1 cellular context compared by ENCODE assay signal in the genomic region with DNA sequence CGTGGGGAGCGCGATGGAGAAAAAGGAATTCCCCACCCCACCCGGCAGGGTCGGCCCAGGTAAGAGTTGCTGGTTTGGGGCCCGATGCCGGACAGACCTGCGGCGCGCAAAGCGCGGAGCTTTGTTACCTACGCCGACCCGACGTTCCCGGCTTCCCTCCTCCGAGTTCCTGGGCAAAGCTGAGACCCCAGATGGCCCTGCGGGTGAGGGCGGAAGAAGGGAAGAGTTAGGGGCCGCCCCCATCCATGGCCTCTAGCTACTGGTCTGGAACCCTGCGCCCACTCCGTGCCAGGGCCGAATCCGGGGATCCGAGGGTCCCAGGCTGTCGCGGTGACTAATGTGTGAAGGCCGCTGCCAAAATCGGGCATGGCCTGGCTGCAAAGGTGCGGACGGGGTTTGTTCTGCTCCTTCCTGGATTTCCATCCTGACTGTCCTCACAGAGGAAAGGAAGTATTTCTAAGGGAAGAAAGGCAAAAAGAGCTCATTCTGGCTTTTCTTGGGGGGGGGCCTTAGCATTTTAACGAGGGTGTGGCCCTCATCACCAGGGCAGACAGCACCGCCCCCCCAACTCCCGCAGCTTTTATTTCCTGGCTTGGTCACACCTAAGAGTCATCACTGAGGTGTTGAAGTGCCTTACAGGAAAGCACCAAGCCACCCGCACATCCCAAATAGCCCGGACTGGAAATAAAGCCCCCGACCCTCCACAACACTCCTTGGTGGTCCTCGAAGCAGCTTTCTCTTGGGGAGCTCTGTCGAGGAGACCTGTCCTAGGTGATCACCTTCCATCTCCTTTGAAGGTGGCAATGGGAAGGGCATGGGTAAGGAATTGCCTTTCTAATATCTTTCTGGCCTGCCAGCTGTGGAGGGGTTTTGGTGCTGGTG.
A peak's percentile ranks its signal among the peaks of the same experiment; 100 is the strongest.
TF ChIP-seq lines count a peak whose summit lies in the region.

No MANE protein-coding gene starts in this region.

TF ChIP-seq in HepG2, 621 proteins besides CTCF, POLR2A, EP300 and RAD21 (continues in another document):
- no peak for TF ChIP-seq RFX5 (IDR thresholded peaks at IDR 0.05; ENCODE audit: low read depth, low read length)
- TF ChIP-seq TAF1 (CRISPR knock-in tag; IDR thresholded peaks at IDR 0.05), result peak; percentile 40; the same call in 1 of the 2 replicates
- no peak for TF ChIP-seq RORA (CRISPR knock-in tag; IDR thresholded peaks at IDR 0.05)
- no peak for TF ChIP-seq ZNF841 (CRISPR knock-in tag; IDR thresholded peaks at IDR 0.05; ENCODE audit: borderline replicate concordance)
- no peak for TF ChIP-seq ZBTB1 (CRISPR knock-in tag; IDR thresholded peaks at IDR 0.05; ENCODE audit: borderline replicate concordance)
- 0 out of 2 replicates have a peak, but pooled peaks have one; percentile 20 for TF ChIP-seq ZNF776 (CRISPR knock-in tag; IDR thresholded peaks at IDR 0.05)
- no peak for TF ChIP-seq CBX5 (CRISPR knock-in tag; IDR thresholded peaks at IDR 0.05; ENCODE audit: borderline replicate concordance)
- TF ChIP-seq ZFP1 (CRISPR knock-in tag; IDR thresholded peaks at IDR 0.05), result no peak
- no peak for TF ChIP-seq ZSCAN30 (CRISPR knock-in tag; IDR thresholded peaks at IDR 0.05)
- TF ChIP-seq, protein P1, sequence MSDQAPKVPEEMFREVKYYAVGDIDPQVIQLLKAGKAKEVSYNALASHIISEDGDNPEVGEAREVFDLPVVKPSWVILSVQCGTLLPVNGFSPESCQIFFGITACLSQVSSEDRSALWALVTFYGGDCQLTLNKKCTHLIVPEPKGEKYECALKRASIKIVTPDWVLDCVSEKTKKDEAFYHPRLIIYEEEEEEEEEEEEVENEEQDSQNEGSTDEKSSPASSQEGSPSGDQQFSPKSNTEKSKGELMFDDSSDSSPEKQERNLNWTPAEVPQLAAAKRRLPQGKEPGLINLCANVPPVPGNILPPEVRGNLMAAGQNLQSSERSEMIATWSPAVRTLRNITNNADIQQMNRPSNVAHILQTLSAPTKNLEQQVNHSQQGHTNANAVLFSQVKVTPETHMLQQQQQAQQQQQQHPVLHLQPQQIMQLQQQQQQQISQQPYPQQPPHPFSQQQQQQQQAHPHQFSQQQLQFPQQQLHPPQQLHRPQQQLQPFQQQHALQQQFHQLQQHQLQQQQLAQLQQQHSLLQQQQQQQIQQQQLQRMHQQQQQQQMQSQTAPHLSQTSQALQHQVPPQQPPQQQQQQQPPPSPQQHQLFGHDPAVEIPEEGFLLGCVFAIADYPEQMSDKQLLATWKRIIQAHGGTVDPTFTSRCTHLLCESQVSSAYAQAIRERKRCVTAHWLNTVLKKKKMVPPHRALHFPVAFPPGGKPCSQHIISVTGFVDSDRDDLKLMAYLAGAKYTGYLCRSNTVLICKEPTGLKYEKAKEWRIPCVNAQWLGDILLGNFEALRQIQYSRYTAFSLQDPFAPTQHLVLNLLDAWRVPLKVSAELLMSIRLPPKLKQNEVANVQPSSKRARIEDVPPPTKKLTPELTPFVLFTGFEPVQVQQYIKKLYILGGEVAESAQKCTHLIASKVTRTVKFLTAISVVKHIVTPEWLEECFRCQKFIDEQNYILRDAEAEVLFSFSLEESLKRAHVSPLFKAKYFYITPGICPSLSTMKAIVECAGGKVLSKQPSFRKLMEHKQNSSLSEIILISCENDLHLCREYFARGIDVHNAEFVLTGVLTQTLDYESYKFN (CRISPR knock-in tag; conservative IDR thresholded peaks at IDR 0.05), result no peak
- no peak for TF ChIP-seq MBD4 (IDR thresholded peaks at IDR 0.05; ENCODE audit: borderline replicate concordance, low read length)
- TF ChIP-seq SALL1 (CRISPR knock-in tag; IDR thresholded peaks at IDR 0.05), result peak; percentile 65
- no peak for TF ChIP-seq JUND (CRISPR knock-in tag; IDR thresholded peaks at IDR 0.05)
- TF ChIP-seq ZNF674 (CRISPR knock-in tag; IDR thresholded peaks at IDR 0.05; ENCODE audit: low read depth), result no peak
- no peak for TF ChIP-seq KLF13 (CRISPR knock-in tag; IDR thresholded peaks at IDR 0.05)
- TF ChIP-seq MTA3 (CRISPR knock-in tag; IDR thresholded peaks at IDR 0.05), result no peak
- TF ChIP-seq MBNL3 (CRISPR knock-in tag; conservative IDR thresholded peaks at IDR 0.05), result no peak
- TF ChIP-seq ZNF441 (CRISPR knock-in tag; IDR thresholded peaks at IDR 0.05; ENCODE audit: borderline replicate concordance), result no peak
- TF ChIP-seq, protein P2, sequence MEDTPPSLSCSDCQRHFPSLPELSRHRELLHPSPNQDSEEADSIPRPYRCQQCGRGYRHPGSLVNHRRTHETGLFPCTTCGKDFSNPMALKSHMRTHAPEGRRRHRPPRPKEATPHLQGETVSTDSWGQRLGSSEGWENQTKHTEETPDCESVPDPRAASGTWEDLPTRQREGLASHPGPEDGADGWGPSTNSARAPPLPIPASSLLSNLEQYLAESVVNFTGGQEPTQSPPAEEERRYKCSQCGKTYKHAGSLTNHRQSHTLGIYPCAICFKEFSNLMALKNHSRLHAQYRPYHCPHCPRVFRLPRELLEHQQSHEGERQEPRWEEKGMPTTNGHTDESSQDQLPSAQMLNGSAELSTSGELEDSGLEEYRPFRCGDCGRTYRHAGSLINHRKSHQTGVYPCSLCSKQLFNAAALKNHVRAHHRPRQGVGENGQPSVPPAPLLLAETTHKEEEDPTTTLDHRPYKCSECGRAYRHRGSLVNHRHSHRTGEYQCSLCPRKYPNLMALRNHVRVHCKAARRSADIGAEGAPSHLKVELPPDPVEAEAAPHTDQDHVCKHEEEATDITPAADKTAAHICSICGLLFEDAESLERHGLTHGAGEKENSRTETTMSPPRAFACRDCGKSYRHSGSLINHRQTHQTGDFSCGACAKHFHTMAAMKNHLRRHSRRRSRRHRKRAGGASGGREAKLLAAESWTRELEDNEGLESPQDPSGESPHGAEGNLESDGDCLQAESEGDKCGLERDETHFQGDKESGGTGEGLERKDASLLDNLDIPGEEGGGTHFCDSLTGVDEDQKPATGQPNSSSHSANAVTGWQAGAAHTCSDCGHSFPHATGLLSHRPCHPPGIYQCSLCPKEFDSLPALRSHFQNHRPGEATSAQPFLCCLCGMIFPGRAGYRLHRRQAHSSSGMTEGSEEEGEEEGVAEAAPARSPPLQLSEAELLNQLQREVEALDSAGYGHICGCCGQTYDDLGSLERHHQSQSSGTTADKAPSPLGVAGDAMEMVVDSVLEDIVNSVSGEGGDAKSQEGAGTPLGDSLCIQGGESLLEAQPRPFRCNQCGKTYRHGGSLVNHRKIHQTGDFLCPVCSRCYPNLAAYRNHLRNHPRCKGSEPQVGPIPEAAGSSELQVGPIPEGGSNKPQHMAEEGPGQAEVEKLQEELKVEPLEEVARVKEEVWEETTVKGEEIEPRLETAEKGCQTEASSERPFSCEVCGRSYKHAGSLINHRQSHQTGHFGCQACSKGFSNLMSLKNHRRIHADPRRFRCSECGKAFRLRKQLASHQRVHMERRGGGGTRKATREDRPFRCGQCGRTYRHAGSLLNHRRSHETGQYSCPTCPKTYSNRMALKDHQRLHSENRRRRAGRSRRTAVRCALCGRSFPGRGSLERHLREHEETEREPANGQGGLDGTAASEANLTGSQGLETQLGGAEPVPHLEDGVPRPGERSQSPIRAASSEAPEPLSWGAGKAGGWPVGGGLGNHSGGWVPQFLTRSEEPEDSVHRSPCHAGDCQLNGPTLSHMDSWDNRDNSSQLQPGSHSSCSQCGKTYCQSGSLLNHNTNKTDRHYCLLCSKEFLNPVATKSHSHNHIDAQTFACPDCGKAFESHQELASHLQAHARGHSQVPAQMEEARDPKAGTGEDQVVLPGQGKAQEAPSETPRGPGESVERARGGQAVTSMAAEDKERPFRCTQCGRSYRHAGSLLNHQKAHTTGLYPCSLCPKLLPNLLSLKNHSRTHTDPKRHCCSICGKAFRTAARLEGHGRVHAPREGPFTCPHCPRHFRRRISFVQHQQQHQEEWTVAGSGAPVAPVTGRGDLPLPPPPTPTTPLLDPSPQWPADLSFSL (CRISPR knock-in tag; IDR thresholded peaks at IDR 0.05), result no peak; the same call in 1 of the 2 replicates
- no peak for TF ChIP-seq SOX6 (IDR thresholded peaks at IDR 0.05)
- TF ChIP-seq SOX6 (CRISPR knock-in tag; IDR thresholded peaks at IDR 0.05), result no peak
- TF ChIP-seq ATF1 (CRISPR knock-in tag; IDR thresholded peaks at IDR 0.05), result no peak
- TF ChIP-seq PCBP1 (IDR thresholded peaks at IDR 0.05; ENCODE audit: borderline replicate concordance, low read depth, low read length), result 0 out of 2 replicates have a peak, but pooled peaks have one; percentile 25
- TF ChIP-seq, protein P3, sequence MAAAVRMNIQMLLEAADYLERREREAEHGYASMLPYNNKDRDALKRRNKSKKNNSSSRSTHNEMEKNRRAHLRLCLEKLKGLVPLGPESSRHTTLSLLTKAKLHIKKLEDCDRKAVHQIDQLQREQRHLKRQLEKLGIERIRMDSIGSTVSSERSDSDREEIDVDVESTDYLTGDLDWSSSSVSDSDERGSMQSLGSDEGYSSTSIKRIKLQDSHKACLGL (CRISPR knock-in tag; IDR thresholded peaks at IDR 0.05), result no peak
- TF ChIP-seq ZBTB3 (CRISPR knock-in tag; IDR thresholded peaks at IDR 0.05; ENCODE audit: borderline replicate concordance, low read depth), result 0 out of 2 replicates have a peak, but pooled peaks have one; percentile 60
- TF ChIP-seq ZNF207 (IDR thresholded peaks at IDR 0.05; ENCODE audit: borderline replicate concordance), result no peak
- TF ChIP-seq ISX (CRISPR knock-in tag; conservative IDR thresholded peaks at IDR 0.05), result 0 out of 2 replicates have a peak, but pooled peaks have one; percentile 6
- TF ChIP-seq ZNF598 (CRISPR knock-in tag; IDR thresholded peaks at IDR 0.05; ENCODE audit: borderline replicate concordance), result no peak
- peak; percentile 43; the same call in 1 of the 2 replicates for TF ChIP-seq SAFB2 (CRISPR knock-in tag; IDR thresholded peaks at IDR 0.05; ENCODE audit: borderline replicate concordance, low read depth)
- no peak for TF ChIP-seq AHR (CRISPR knock-in tag; IDR thresholded peaks at IDR 0.05)
- TF ChIP-seq, protein P4, sequence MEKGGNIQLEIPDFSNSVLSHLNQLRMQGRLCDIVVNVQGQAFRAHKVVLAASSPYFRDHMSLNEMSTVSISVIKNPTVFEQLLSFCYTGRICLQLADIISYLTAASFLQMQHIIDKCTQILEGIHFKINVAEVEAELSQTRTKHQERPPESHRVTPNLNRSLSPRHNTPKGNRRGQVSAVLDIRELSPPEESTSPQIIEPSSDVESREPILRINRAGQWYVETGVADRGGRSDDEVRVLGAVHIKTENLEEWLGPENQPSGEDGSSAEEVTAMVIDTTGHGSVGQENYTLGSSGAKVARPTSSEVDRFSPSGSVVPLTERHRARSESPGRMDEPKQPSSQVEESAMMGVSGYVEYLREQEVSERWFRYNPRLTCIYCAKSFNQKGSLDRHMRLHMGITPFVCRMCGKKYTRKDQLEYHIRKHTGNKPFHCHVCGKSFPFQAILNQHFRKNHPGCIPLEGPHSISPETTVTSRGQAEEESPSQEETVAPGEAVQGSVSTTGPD (CRISPR knock-in tag; IDR thresholded peaks at IDR 0.05), result no peak
- TF ChIP-seq, protein P5, sequence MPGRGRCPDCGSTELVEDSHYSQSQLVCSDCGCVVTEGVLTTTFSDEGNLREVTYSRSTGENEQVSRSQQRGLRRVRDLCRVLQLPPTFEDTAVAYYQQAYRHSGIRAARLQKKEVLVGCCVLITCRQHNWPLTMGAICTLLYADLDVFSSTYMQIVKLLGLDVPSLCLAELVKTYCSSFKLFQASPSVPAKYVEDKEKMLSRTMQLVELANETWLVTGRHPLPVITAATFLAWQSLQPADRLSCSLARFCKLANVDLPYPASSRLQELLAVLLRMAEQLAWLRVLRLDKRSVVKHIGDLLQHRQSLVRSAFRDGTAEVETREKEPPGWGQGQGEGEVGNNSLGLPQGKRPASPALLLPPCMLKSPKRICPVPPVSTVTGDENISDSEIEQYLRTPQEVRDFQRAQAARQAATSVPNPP (CRISPR knock-in tag; IDR thresholded peaks at IDR 0.05), result no peak
- TF ChIP-seq ZNF337 (CRISPR knock-in tag; IDR thresholded peaks at IDR 0.05; ENCODE audit: borderline replicate concordance, low read depth), result no peak
- no peak for TF ChIP-seq TARDBP (CRISPR knock-in tag; IDR thresholded peaks at IDR 0.05)
- TF ChIP-seq, protein P6, sequence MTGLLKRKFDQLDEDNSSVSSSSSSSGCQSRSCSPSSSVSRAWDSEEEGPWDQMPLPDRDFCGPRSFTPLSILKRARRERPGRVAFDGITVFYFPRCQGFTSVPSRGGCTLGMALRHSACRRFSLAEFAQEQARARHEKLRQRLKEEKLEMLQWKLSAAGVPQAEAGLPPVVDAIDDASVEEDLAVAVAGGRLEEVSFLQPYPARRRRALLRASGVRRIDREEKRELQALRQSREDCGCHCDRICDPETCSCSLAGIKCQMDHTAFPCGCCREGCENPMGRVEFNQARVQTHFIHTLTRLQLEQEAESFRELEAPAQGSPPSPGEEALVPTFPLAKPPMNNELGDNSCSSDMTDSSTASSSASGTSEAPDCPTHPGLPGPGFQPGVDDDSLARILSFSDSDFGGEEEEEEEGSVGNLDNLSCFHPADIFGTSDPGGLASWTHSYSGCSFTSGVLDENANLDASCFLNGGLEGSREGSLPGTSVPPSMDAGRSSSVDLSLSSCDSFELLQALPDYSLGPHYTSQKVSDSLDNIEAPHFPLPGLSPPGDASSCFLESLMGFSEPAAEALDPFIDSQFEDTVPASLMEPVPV (CRISPR knock-in tag; IDR thresholded peaks at IDR 0.05), result no peak
- TF ChIP-seq TAF15 (IDR thresholded peaks at IDR 0.05; ENCODE audit: low read depth, low read length, poor library complexity, severe bottlenecking), result peak; percentile 88
- TF ChIP-seq ELF3 (CRISPR knock-in tag; IDR thresholded peaks at IDR 0.05), result no peak
- no peak for TF ChIP-seq ZNF549 (CRISPR knock-in tag; IDR thresholded peaks at IDR 0.05)
- no peak; the same call in 1 of the 2 replicates for TF ChIP-seq ZNF101 (CRISPR knock-in tag; IDR thresholded peaks at IDR 0.05; ENCODE audit: borderline replicate concordance, low read depth)
- no peak for TF ChIP-seq GPN1 (CRISPR knock-in tag; IDR thresholded peaks at IDR 0.05; ENCODE audit: borderline replicate concordance)
- 0 out of 2 replicates have a peak, but pooled peaks have one; percentile 4 for TF ChIP-seq ZNF251 (CRISPR knock-in tag; IDR thresholded peaks at IDR 0.05)
- no peak for TF ChIP-seq ZNF670 (CRISPR knock-in tag; IDR thresholded peaks at IDR 0.05; ENCODE audit: borderline replicate concordance)
- no peak for TF ChIP-seq MLLT10 (CRISPR knock-in tag; IDR thresholded peaks at IDR 0.05)
- TF ChIP-seq EZH2 (conservative IDR thresholded peaks at IDR 0.05; ENCODE audit: low read depth, low read length), result no peak
- peak; percentile 45; the same call in 1 of the 2 replicates for TF ChIP-seq ZNF329 (CRISPR knock-in tag; IDR thresholded peaks at IDR 0.05; ENCODE audit: low read depth)
- TF ChIP-seq, protein P7, sequence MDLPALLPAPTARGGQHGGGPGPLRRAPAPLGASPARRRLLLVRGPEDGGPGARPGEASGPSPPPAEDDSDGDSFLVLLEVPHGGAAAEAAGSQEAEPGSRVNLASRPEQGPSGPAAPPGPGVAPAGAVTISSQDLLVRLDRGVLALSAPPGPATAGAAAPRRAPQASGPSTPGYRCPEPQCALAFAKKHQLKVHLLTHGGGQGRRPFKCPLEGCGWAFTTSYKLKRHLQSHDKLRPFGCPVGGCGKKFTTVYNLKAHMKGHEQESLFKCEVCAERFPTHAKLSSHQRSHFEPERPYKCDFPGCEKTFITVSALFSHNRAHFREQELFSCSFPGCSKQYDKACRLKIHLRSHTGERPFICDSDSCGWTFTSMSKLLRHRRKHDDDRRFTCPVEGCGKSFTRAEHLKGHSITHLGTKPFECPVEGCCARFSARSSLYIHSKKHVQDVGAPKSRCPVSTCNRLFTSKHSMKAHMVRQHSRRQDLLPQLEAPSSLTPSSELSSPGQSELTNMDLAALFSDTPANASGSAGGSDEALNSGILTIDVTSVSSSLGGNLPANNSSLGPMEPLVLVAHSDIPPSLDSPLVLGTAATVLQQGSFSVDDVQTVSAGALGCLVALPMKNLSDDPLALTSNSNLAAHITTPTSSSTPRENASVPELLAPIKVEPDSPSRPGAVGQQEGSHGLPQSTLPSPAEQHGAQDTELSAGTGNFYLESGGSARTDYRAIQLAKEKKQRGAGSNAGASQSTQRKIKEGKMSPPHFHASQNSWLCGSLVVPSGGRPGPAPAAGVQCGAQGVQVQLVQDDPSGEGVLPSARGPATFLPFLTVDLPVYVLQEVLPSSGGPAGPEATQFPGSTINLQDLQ (CRISPR knock-in tag; IDR thresholded peaks at IDR 0.05), result no peak; the same call in 1 of the 2 replicates
